17 cellular contexts compared by ENCODE assay signal in the genomic region with DNA sequence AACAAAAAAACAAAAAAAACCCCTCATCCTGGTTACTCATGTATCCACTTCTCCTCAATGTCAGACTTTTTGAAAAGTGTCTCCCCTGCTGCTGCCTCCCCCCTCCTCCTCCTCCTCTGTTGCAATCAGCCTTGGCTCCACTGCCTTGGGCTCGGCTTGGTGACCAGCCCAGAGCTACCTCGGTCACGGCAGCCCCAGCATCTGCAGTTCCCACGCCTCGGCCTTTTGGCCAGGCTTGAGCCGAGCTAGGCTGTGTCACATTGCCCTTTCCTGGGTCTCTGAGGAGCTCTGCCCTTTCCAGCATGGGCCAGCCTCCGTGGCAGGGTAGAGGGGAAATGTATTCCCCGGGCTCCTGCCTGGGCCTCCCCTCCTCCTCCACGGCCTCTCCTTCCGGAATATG. TPM values are rescaled to one million over a fixed set of nuclear protein-coding genes. Genes with fewer than 3 reads are reported as not detected.
DNase-seq lines count a peak whose midpoint lies in the region; ATAC-seq, FAIRE-seq and TF ChIP-seq lines count a peak whose summit lies in the region.
"Had no signal": no experiment of that assay in that cellular context is flagged by ENCODE, and none has a peak within 500 bp of the region (broad histone marks: within the 10 kb centered on the region; RNA-seq: fewer than 3 reads in every experiment).

No MANE protein-coding gene starts in this region.

- TF ChIP-seq CTCF in coronary artery (IDR thresholded peaks at IDR 0.05) (no peak), HepG2 (CRISPR knock-in tag; IDR thresholded peaks at IDR 0.05) (no peak), WTC11 (IDR thresholded peaks at IDR 0.05) (no peak)

- H3K9ac ChIP-seq in GM23248 (peak overlapping the region; percentile 45), HepG2 (ENCODE audit: insufficient read depth, low read depth, low read length) (no peak overlapping the region), skeletal muscle tissue (ENCODE audit: low read depth in 1 of 3, low read length in 3 of 3) (peak overlapping the region in 1 of 3 donors; percentile 25)

- no peaks in the 10 kb centered on the region for H3F3A ChIP-seq in GM23248 (ENCODE audit: insufficient read depth)

- 5 to 6% methylated on average over 10 of the region's 10 CpGs for WGBS in GM23248 (ENCODE audit: low coverage in 1 of 2, low lambda C conversion rate in 2 of 2, missing lambda C conversion rate in 2 of 2), 2 experiments
- 23% methylated on average over 10 of the region's 10 CpGs for WGBS in HepG2 (ENCODE audit: low lambda C conversion rate)

- no peaks in the 10 kb centered on the region for H3K9me2 ChIP-seq in GM23248 (ENCODE audit: insufficient read depth)

- no peak for FAIRE-seq in HepG2 (lab: Jason Lieb, UNC)
- FAIRE-seq: RCC 7860 had no signal

- H2AFZ ChIP-seq in GM23248 (peak overlapping the region; percentile 55), HepG2 (ENCODE audit: low read length) (no peak overlapping the region)

- H3K27me3 ChIP-seq in GM23248 (replicated peaks; ENCODE audit: insufficient read depth) = no peaks in the 10 kb centered on the region
- peaks cover 24 to 87% of the 10 kb centered on the region in 2 experiments for H3K27me3 ChIP-seq in HepG2 (ENCODE audit: control insufficient read depth in 1 of 2, insufficient read depth in 2 of 2, low read length in 2 of 2)
- H3K27me3 ChIP-seq in skeletal muscle tissue (ENCODE audit: control insufficient read depth in 3 of 3, insufficient read depth in 3 of 3, low read length in 3 of 3) = peaks cover 0 to 2% (median 0%) of the 10 kb centered on the region in 3 donors

- H4K20me1 ChIP-seq in GM23248 (ENCODE audit: insufficient read depth) (no peaks in the 10 kb centered on the region), HepG2 (ENCODE audit: insufficient read depth, low read length) (no peaks in the 10 kb centered on the region)

- ATAC-seq in HepG2 = peak; percentile 29; the same call in 2 of the 3 replicates
- ATAC-seq in WTC11 = no peak

- H3K27ac ChIP-seq in GM23248 = no peak overlapping the region
- H3K27ac ChIP-seq in coronary artery = peak overlapping the region; percentile 8 to 50
- no peak overlapping the region for H3K27ac ChIP-seq in HepG2 (ENCODE audit: extremely low read length, insufficient read depth, low read length)
- H3K27ac ChIP-seq in skeletal muscle tissue (ENCODE audit: low read depth, low read length) = peak overlapping the region; percentile 17
- H3K27ac ChIP-seq: prostate gland had no signal

- no peak overlapping the region for H3K27ac Mint-ChIP-seq in WTC11
- H3K27ac Mint-ChIP-seq: HFFc6 had no signal

- in situ Hi-C loops in GM23248 (cut with MboI) (no loop called here), HepG2 (cut with HindIII; ENCODE audit: extremely low pct_ligation_motif_present, low pct_unique_long_range_greater_than_20kb) (no loop called here)

- H3K9me3 ChIP-seq in GM23248 (ENCODE audit: low read depth) (no peaks in the 10 kb centered on the region), HepG2 (ENCODE audit: low read length) (no peaks in the 10 kb centered on the region), skeletal muscle tissue (ENCODE audit: control insufficient read depth in 3 of 3, low read length in 3 of 3) (no peaks in the 10 kb centered on the region)
- H3K9me3 ChIP-seq: prostate gland had no signal

- no TSS peak for BruUV-seq in HepG2 (replicated peaks; lab: Mats Ljungman, UMichigan)

- intact Hi-C loops in HepG2 (cut with micrococcal nuclease; ENCODE audit: unreplicated experiment) = no loop called here

- H3K4me2 ChIP-seq in GM23248 (ENCODE audit: unreplicated experiment) (peak overlapping the region; percentile 43), HepG2 (ENCODE audit: low read depth, low read length) (no peak overlapping the region)

- H3K9me3 Mint-ChIP-seq in WTC11 = no peaks in the 10 kb centered on the region
- H3K9me3 Mint-ChIP-seq: HFFc6 had no signal

- H3K4me3 ChIP-seq in GM23248 (no peak overlapping the region), coronary artery (no peak overlapping the region), HepG2 (replicated peaks in 1 of 3; ENCODE audit: insufficient read depth in 1 of 3, low read depth in 2 of 3, low read length in 3 of 3) (no peak overlapping the region), skeletal muscle tissue (ENCODE audit: low read length in 3 of 3) (no peak overlapping the region)
- H3K4me3 ChIP-seq: prostate gland had no signal

- TF ChIP-seq RAD21 in HepG2 (CRISPR knock-in tag; IDR thresholded peaks at IDR 0.05) = no peak

- H3K36me3 Mint-ChIP-seq in WTC11 = no peaks in the 10 kb centered on the region

- POLR2A ChIA-PET in HepG2 (lab: Yijun Ruan, JAX) (interaction anchor here (1.5 kb wide), 1 partner anchor 142 kb away, joined by 4 read pairs; no protein-coding TSS in a partner anchor), WTC11 (lab: Charles Lee) (no interaction called here)

- H3K4me3 Mint-ChIP-seq in WTC11 = no peak overlapping the region
- H3K4me3 Mint-ChIP-seq: HFFc6 had no signal

- TF ChIP-seq EP300 in HepG2 (IDR thresholded peaks at IDR 0.05; ENCODE audit: low read depth in 2 of 2, low read length in 2 of 2) (no peak), HepG2 (CRISPR knock-in tag; IDR thresholded peaks at IDR 0.05; ENCODE audit: borderline replicate concordance) (no peak)

- peaks cover 5% of the 10 kb centered on the region for H3K27me3 Mint-ChIP-seq in WTC11 (ENCODE audit: low read depth)

- DNase-seq in GM23248 (peak; percentile 88), coronary artery (ENCODE audit: low spot score) (no peak), HepG2 (ENCODE audit: low spot score) (no peak), WTC11 (ENCODE audit: low spot score) (no peak), GM19238 (ENCODE audit: insufficient read length, low spot score) (no peak), EL (no peak)
- DNase-seq in activated CD8-positive, alpha-beta memory T cell treated with anti-CD3 and anti-CD28 coated beads, Interleukin-2, amount 50 U/mL, for 4 hours = no peak
- DNase-seq: activated CD4-positive, alpha-beta T cell treated with anti-CD3 and anti-CD28 coated beads for 48 hours; HFFc6; mesendoderm; NCI-H1417 treated with DMSO at 0.1 percent for 48 hours; stimulated activated CD4-positive, alpha-beta T cell treated with anti-CD3 and anti-CD28 coated beads, Interleukin-4, amount 100 ng/mL, for 24 hours; stimulated activated naive CD4-positive, alpha-beta T cell had no signal

- CTCF ChIA-PET in HepG2 (lab: Yijun Ruan, JAX; ENCODE audit: low intra/inter-chr PET ratio, low total read pairs) = no interaction called here
- CTCF ChIA-PET in WTC11 (lab: Charles Lee) = interaction anchor here (1.1 to 2.7 kb wide), 3 partner anchors 10 to 189 kb away, joined by 3 to 11 read pairs (median 6); no protein-coding TSS in a partner anchor

- H3K36me3 ChIP-seq in GM23248 (ENCODE audit: low read depth) (no peaks in the 10 kb centered on the region), HepG2 (replicated peaks in 1 of 2; ENCODE audit: control insufficient read depth in 1 of 2, insufficient read depth in 2 of 2, low read length in 2 of 2) (no peaks in the 10 kb centered on the region), skeletal muscle tissue (ENCODE audit: control insufficient read depth in 3 of 3, insufficient read depth in 3 of 3, low read length in 3 of 3) (no peaks in the 10 kb centered on the region)
- H3K36me3 ChIP-seq: prostate gland had no signal

- H3K4me1 ChIP-seq in GM23248 (ENCODE audit: insufficient read depth) (peaks cover 9% of the 10 kb centered on the region; the same call in 1 of the 2 replicates), HepG2 (ENCODE audit: insufficient read depth, low read length) (peaks cover 12% of the 10 kb centered on the region; the same call in 1 of the 2 replicates), skeletal muscle tissue (ENCODE audit: control insufficient read depth in 3 of 3, insufficient read depth in 3 of 3, low read length in 3 of 3) (peaks cover 7 to 16% (median 8%) of the 10 kb centered on the region in 3 donors)
- H3K4me1 ChIP-seq: prostate gland had no signal

- TF ChIP-seq POLR2A in HepG2 (IDR thresholded peaks at IDR 0.05; ENCODE audit: insufficient read depth in 1 of 2, low read depth in 2 of 2, low read length in 2 of 2) = no peak

- H3K4me1 Mint-ChIP-seq in WTC11 = no peaks in the 10 kb centered on the region

- no peaks in the 10 kb centered on the region for H3K79me2 ChIP-seq in GM23248 (ENCODE audit: insufficient read depth)
- H3K79me2 ChIP-seq in HepG2 (ENCODE audit: insufficient read depth, low read length) = no peaks in the 10 kb centered on the region

TF ChIP-seq in HepG2, 621 proteins besides CTCF, POLR2A, EP300 and RAD21 (continues in another document):
- no peak for TF ChIP-seq ZNF136 (CRISPR knock-in tag; IDR thresholded peaks at IDR 0.05; ENCODE audit: low read depth)

RNA-seq across cellular contexts. Expression of gene INHBB, which starts 22.7 kb away (rescaled TPM):
- total RNA-seq in GM23248 (2014; rRNA removed; shearing (Covaris generic)) = 3.4 and 5.6 TPM in 2 replicates
- polyA plus RNA-seq in GM23248 (2016; fragmentation: Nextera tagmentation; extraction: Ambion mirVana) = 0.19 and 0.49 TPM in 2 replicates
- total RNA-seq in HepG2 (2016; rRNA removed; fragmentation: Illumina TruSeq; extraction: Trizol) = 0.17 and 0.20 TPM in 2 replicates
- not detected in 2 replicates for total RNA-seq in HepG2 (2016; cell fraction: cytosol; rRNA removed; fragmentation: Illumina TruSeq; extraction: Trizol; ENCODE audit: low read depth)
- total RNA-seq in HepG2 (2016; cell fraction: insoluble cytoplasmic fraction; rRNA removed; fragmentation: Illumina TruSeq; extraction: Trizol) = 0.09 and 0.19 TPM in 2 replicates
- total RNA-seq in HepG2 (2016; cell fraction: membrane; rRNA removed; fragmentation: Illumina TruSeq; extraction: Trizol) = 0.09 and 0.10 TPM in 2 replicates
- total RNA-seq in HepG2 (2016; cell fraction: nucleus; rRNA removed; fragmentation: Illumina TruSeq; extraction: Trizol) = 0.40 and 0.47 TPM in 2 replicates
- 1.7 and 2.4 TPM in 2 replicates for polyA plus RNA-seq in HepG2 (2011; rRNA removed)
- polyA plus RNA-seq in HepG2 (2011; cell fraction: cytosol; rRNA removed) = 2.2 and 2.3 TPM in 2 replicates
- 2.0 and 2.4 TPM in 2 replicates for polyA plus RNA-seq in HepG2 (2011; cell fraction: nucleus; rRNA removed)
- polyA plus RNA-seq in HepG2 (2012) = 0.34 and 0.88 TPM in 2 replicates
- 0.05 TPM in 1 of 2 replicates, not detected in the other for polyA plus RNA-seq in HepG2 (2016; cell fraction: cytosol; fragmentation: Illumina TruSeq; extraction: Trizol; ENCODE audit: low read depth)
- polyA plus RNA-seq in HepG2 (2016; cell fraction: insoluble cytoplasmic fraction; fragmentation: Illumina TruSeq; extraction: Trizol; ENCODE audit: low read depth) = 0.10 and 0.17 TPM in 2 replicates
- 0.06 TPM in 2 replicates for polyA plus RNA-seq in HepG2 (2016; cell fraction: membrane; fragmentation: Illumina TruSeq; extraction: Trizol; ENCODE audit: low read depth)
- polyA plus RNA-seq in HepG2 (2016; cell fraction: nucleus; fragmentation: Illumina TruSeq; extraction: Trizol; ENCODE audit: insufficient read depth, low read depth) = 0.37 and 0.68 TPM in 2 replicates
- polyA minus RNA-seq in HepG2 (2011; rRNA and poly(A)+ RNA removed; ENCODE audit: low replicate concordance) = 4.0 TPM in 1 of 2 replicates, not detected in the other
- polyA minus RNA-seq in HepG2 (2011; cell fraction: cytosol; rRNA and poly(A)+ RNA removed) = 2.7 TPM in 2 replicates
- polyA minus RNA-seq in HepG2 (2011; cell fraction: nucleus; rRNA and poly(A)+ RNA removed) = 0.90 and 1.1 TPM in 2 replicates
- 1.0 TPM for total RNA-seq in skeletal muscle tissue
- total RNA-seq in WTC11 (2021) = 0.14 to 0.26 TPM (median 0.21 TPM) in 3 replicates
- total RNA-seq: T-helper 1 cell treated with Interleukin-12 subunit alpha and Interleukin-12 subunit beta and Interleukin-4 antibody, amounts not matched to agents 30 ng/mL and 1 ng/mL, for 36 hours had no signal

Comparison
In these comparisons a context has a peak if more than half of its experiments do, and no peak if none do; other contexts are left out.
1. H3K27ac ChIP-seq: peak in coronary artery (2 of 2) and skeletal muscle tissue (single experiment); none in GM23248 (single experiment) and HepG2 (single experiment).